ENCODE assay signal across 6 cellular contexts in the genomic region with DNA sequence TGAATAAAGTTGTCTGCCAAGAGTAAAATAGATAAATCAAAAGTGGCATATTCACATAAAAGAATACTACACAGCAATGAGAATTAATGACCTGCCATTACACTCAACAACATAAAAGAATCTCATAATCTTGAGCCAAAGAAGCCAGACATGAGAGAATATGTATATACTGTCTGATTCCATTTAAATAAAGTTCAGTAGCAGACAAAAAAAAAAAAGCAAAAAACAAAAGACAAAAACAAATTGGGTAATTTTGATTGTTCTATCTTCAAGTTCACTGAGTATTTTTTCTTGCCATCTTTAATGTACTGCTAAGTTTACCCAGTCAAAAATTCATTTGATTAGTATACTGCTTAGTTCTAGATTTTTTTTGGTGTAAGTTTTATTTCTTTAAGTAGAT.
"Had no signal": no experiment of that assay in that cellular context is flagged by ENCODE, and none has a peak within 500 bp of the region (broad histone marks: within the 10 kb centered on the region; RNA-seq: fewer than 3 reads in every experiment).

No MANE protein-coding gene starts in this region.

- ATAC-seq: HepG2 had no signal

- DNase-seq: IMR-90, KBM-7, KG1 had no signal

- H3K27ac ChIP-seq: HL-60 had no signal

- FAIRE-seq: HepG2, HTR-8/SVneo had no signal
